In the genomic region with DNA sequence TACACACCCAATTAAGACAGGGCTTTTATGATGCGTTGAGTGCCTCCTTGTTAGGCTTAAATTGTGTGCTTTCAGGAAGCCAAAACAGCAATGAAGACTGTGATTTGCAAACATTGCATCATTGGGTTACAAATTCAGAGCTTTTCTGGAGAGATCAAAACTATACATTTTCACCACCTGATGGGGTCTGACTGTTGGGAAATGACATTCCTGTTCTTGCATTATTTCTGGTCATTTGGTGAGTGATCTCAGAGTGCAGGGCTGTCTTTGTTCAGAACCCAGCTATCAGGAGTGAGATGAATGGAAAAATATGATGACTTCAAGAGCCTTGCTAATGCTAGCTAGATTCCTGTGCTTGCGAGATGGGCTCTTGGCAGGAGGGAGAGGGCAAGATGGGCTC, we compare ENCODE assay signal across 22 cellular contexts. TPM values are rescaled to one million over a fixed set of nuclear protein-coding genes. Genes with fewer than 3 reads are reported as not detected.
DNase-seq lines count a peak whose midpoint lies in the region; ATAC-seq and TF ChIP-seq lines count a peak whose summit lies in the region.
"Had no signal": no experiment of that assay in that cellular context is flagged by ENCODE, and none has a peak within 500 bp of the region (broad histone marks: within the 10 kb centered on the region; RNA-seq: fewer than 3 reads in every experiment).

No MANE protein-coding gene starts in this region.

- CTCF ChIA-PET in IMR-90 (lab: Yijun Ruan, JAX): no interaction called here

- H4K91ac ChIP-seq in IMR-90 (ENCODE audit: insufficient read depth, low read depth, low read length) (peak overlapping the region; percentile 86), mesenchymal stem cell (ENCODE audit: low read length) (no peak overlapping the region)

- no peak overlapping the region for H2AK9ac ChIP-seq in IMR-90 (replicated peaks; ENCODE audit: low read depth, low read length, poor library complexity)

- no peak overlapping the region for H3K56ac ChIP-seq in IMR-90 (ENCODE audit: extremely low read depth, insufficient read depth, low read length)

- H3K9ac ChIP-seq in IMR-90 (ENCODE audit: low read depth, low read length) (0 out of 2 replicates have a peak overlapping the region, but pooled peaks have one; percentile 18), mesenchymal stem cell (ENCODE audit: low read length) (no peak overlapping the region)
- H3K9ac ChIP-seq: BLaER1 treated with 17β-estradiol and CSF1 and Interleukin-3, amounts not matched to agents 10 nM and 100 nM had no signal

- WGBS in IMR-90 (ENCODE audit: extremely low coverage in 2 of 2, insufficient read length in 1 of 2), 2 experiments: 100% methylated on average over 1 of the region's 2 CpGs; no CpG with 5 or more reads in 1 of the 2 experiments
- 100% methylated on average over 2 of the region's 2 CpGs for WGBS in mesenchymal stem cell

- H3K18ac ChIP-seq in IMR-90 (ENCODE audit: low read depth, low read length) (peak overlapping the region; percentile 27), mesenchymal stem cell (ENCODE audit: low read depth in 1 of 2, low read length in 2 of 2) (peak overlapping the region; percentile 6 to 72)

- peaks cover 26 to 75% of the 10 kb centered on the region in 2 experiments for H3K79me1 ChIP-seq in IMR-90 (ENCODE audit: low read depth in 1 of 2, low read length in 2 of 2)
- peaks cover 25% of the 10 kb centered on the region for H3K79me1 ChIP-seq in mesenchymal stem cell (replicated peaks; ENCODE audit: low read length, poor library complexity, severe bottlenecking)

- H4K5ac ChIP-seq in IMR-90 (ENCODE audit: low read depth, low read length): peak overlapping the region; percentile 75

- H3K4me3 ChIP-seq in IMR-90 (ENCODE audit: insufficient read depth, low read depth, low read length) (no peak overlapping the region), mesenchymal stem cell (ENCODE audit: insufficient read depth in 1 of 2, low read depth in 1 of 2, low read length in 2 of 2) (no peak overlapping the region), mucosa of descending colon (no peak overlapping the region)
- H3K4me3 ChIP-seq: BLaER1 treated with 17β-estradiol and CSF1 and Interleukin-3, amounts not matched to agents 10 nM and 100 nM; SJCRH30 had no signal

- peaks cover 43% of the 10 kb centered on the region for H3K4me1 ChIP-seq in IMR-90 (ENCODE audit: control insufficient read depth, insufficient read depth, low read length)
- peaks cover 21% of the 10 kb centered on the region for H3K4me1 ChIP-seq in mesenchymal stem cell (ENCODE audit: control insufficient read depth, insufficient read depth, low read depth, low read length)
- no peaks in the 10 kb centered on the region for H3K4me1 ChIP-seq in mucosa of descending colon (ENCODE audit: low read depth)
- H3K4me1 ChIP-seq: SJCRH30 had no signal

- ATAC-seq in IMR-90 (ENCODE audit: low read depth): no peak
- ATAC-seq in HG03469 (IDR thresholded peaks at IDR 0.05; ENCODE audit: unreplicated experiment): no peak
- no peak for ATAC-seq in mucosa of descending colon
- ATAC-seq: CD8-positive, alpha-beta T cell; Panc1 had no signal

- no peak for TF ChIP-seq RAD21 in IMR-90 (IDR thresholded peaks at IDR 0.05; ENCODE audit: low read length)

- H2BK5ac ChIP-seq in IMR-90 (ENCODE audit: low read depth, low read length, poor library complexity, severe bottlenecking) (peak overlapping the region; percentile 60), mesenchymal stem cell (ENCODE audit: low read depth, low read length, poor library complexity, severe bottlenecking) (no peak overlapping the region)

- TF ChIP-seq POLR2A in IMR-90 (IDR thresholded peaks at IDR 0.05; ENCODE audit: low read depth, low read length): no peak

- H3K23ac ChIP-seq in IMR-90 (ENCODE audit: low read depth, low read length) (peak overlapping the region; percentile 76), mesenchymal stem cell (ENCODE audit: low read length in 2 of 2) (no peak overlapping the region)

- H2AFZ ChIP-seq in IMR-90 (replicated peaks; ENCODE audit: low read length, poor library complexity): no peak overlapping the region
- H2AFZ ChIP-seq in mesenchymal stem cell (ENCODE audit: low read depth, low read length): no peak overlapping the region

- H2BK12ac ChIP-seq in mesenchymal stem cell (ENCODE audit: low read length in 2 of 2): peak overlapping the region in 1 of 2 experiments; percentile 95

- H2AK5ac ChIP-seq in IMR-90 (ENCODE audit: low read depth, low read length): peak overlapping the region; percentile 97
- peak overlapping the region; percentile 7 for H2AK5ac ChIP-seq in mesenchymal stem cell (ENCODE audit: low read length, severe bottlenecking)

- H4K20me1 ChIP-seq in IMR-90 (ENCODE audit: insufficient read depth, low read length): peaks cover 19% of the 10 kb centered on the region

- in situ Hi-C loops in IMR-90 (cut with MboI; ENCODE audit: low sequenced_read_pairs): no loop called here

- intact Hi-C loops in IMR-90 (cut with micrococcal nuclease): loop anchor here (5.0 kb wide), 1 partner anchor 279 kb away; no protein-coding TSS in a partner anchor
- intact Hi-C loops in mucosa of descending colon (cut with DNase I, micrococcal nuclease): no loop called here

- peak overlapping the region; percentile 82; the same call in 2 of the 3 replicates for H2BK15ac ChIP-seq in IMR-90 (ENCODE audit: low read depth, low read length)
- H2BK15ac ChIP-seq in mesenchymal stem cell (ENCODE audit: low read depth, poor library complexity, severe bottlenecking): no peak overlapping the region

- H2BK120ac ChIP-seq in IMR-90 (ENCODE audit: low read depth, low read length) (peak overlapping the region; percentile 86), mesenchymal stem cell (ENCODE audit: low read depth, low read length) (no peak overlapping the region)

- no peaks in the 10 kb centered on the region for H3K27me3 ChIP-seq in IMR-90 (ENCODE audit: control insufficient read depth, insufficient read depth, low read length)
- H3K27me3 ChIP-seq in mesenchymal stem cell (ENCODE audit: control insufficient read depth in 1 of 2, insufficient read depth in 1 of 2, low read length in 2 of 2): no peaks in the 10 kb centered on the region
- H3K27me3 ChIP-seq: BLaER1 treated with 17β-estradiol and CSF1 and Interleukin-3, amounts not matched to agents 10 nM and 100 nM; SJCRH30 had no signal

- H3K9me3 ChIP-seq in IMR-90 (ENCODE audit: control insufficient read depth, insufficient read depth, low read length) (no peaks in the 10 kb centered on the region), mesenchymal stem cell (ENCODE audit: control insufficient read depth, low read length) (no peaks in the 10 kb centered on the region), mucosa of descending colon (no peaks in the 10 kb centered on the region)
- H3K9me3 ChIP-seq: SJCRH30 had no signal

- DNase-seq in DMS53 (lab: John Stamatoyannopoulos, UW): peak; percentile 70
- peak; percentile 52 for DNase-seq in IMR-90
- DNase-seq in dedifferentiated amniotic fluid mesenchymal stem cell (ENCODE audit: extremely low spot score): peak; percentile 48
- no peak for DNase-seq in mesenchymal stem cell
- DNase-seq in activated CD4-positive, CD25-positive, alpha-beta regulatory T cell treated with anti-CD3 and anti-CD28 coated beads, Interleukin-2, amount 50 U/mL, for 72 hours: no peak
- no peak for DNase-seq in mucosa of descending colon
- DNase-seq: Calu3; CD8-positive, alpha-beta T cell; HFFc6; Karpas-422; MM.1S; NCI-H1092 treated with DMSO at 0.1 percent for 48 hours; NCI-H146; NCI-H2081 treated with DMSO at 0.1 percent for 48 hours; NCI-H446 treated with DMSO at 0.1 percent for 48 hours; NCI-H69; SJCRH30 had no signal

- H3K4ac ChIP-seq in IMR-90 (ENCODE audit: low read depth, low read length): peak overlapping the region; percentile 85
- peak overlapping the region in 1 of 2 experiments; percentile 69 for H3K4ac ChIP-seq in mesenchymal stem cell (ENCODE audit: low read depth in 1 of 2, low read length in 2 of 2)

- H3K9me1 ChIP-seq in IMR-90 (ENCODE audit: insufficient read depth, low read length): peaks cover 40% of the 10 kb centered on the region

- H3K4me2 ChIP-seq in IMR-90 (ENCODE audit: low read depth, low read length): no peak overlapping the region; the same call in 1 of the 2 replicates
- no peak overlapping the region for H3K4me2 ChIP-seq in mesenchymal stem cell (ENCODE audit: low read length, poor library complexity, severe bottlenecking)

- POLR2A ChIA-PET in IMR-90 (lab: Charles Lee; ENCODE audit: unreplicated experiment): no interaction called here

- H3K14ac ChIP-seq in IMR-90 (replicated peaks; ENCODE audit: low read depth, low read length) (peak overlapping the region; percentile 81), mesenchymal stem cell (ENCODE audit: low read length in 2 of 2) (peak overlapping the region in 1 of 2 experiments; percentile 86)

- dilution Hi-C loops in IMR-90 (cut with HindIII; ENCODE audit: low sequenced_read_pairs, unreplicated experiment): no loop called here

- H3K36me3 ChIP-seq in IMR-90 (ENCODE audit: control insufficient read depth, insufficient read depth, low read length): no peaks in the 10 kb centered on the region
- H3K36me3 ChIP-seq in mesenchymal stem cell (ENCODE audit: control insufficient read depth in 1 of 2, insufficient read depth in 2 of 2, low read depth in 1 of 2, low read length in 2 of 2): no peaks in the 10 kb centered on the region
- H3K36me3 ChIP-seq in mucosa of descending colon (ENCODE audit: low read depth): no peaks in the 10 kb centered on the region
- H3K36me3 ChIP-seq: SJCRH30 had no signal

- BruUV-seq in IMR-90 (replicated peaks; lab: Mats Ljungman, UMichigan): no TSS peak

- H4K8ac ChIP-seq in IMR-90 (ENCODE audit: low read depth in 2 of 2, low read length in 2 of 2) (peak overlapping the region in 1 of 2 experiments; percentile 59; a peak in 2 of 4 replicates), mesenchymal stem cell (ENCODE audit: low read length) (no peak overlapping the region)

- H2BK20ac ChIP-seq in IMR-90 (ENCODE audit: low read depth, low read length): peak overlapping the region; percentile 91

- no peak for TF ChIP-seq CTCF in IMR-90 (conservative IDR thresholded peaks at IDR 0.05; ENCODE audit: low read depth, low read length)
- no peak for TF ChIP-seq CTCF in mucosa of descending colon (IDR thresholded peaks at IDR 0.05)

- H3K27ac ChIP-seq in IMR-90 (ENCODE audit: insufficient read depth, low read length) (peak overlapping the region; percentile 65), mesenchymal stem cell (ENCODE audit: low read length, poor library complexity, severe bottlenecking) (no peak overlapping the region)
- H3K27ac ChIP-seq: BLaER1 treated with 17β-estradiol and CSF1 and Interleukin-3, amounts not matched to agents 10 nM and 100 nM; HL-60; SJCRH30 had no signal

TF ChIP-seq in IMR-90, 13 proteins besides CTCF, POLR2A, EP300 and RAD21 (continues in another document):
- TF ChIP-seq MXI1 (IDR thresholded peaks at IDR 0.05; ENCODE audit: borderline replicate concordance, low read depth, low read length): no peak
- no peak for TF ChIP-seq CHD1 (IDR thresholded peaks at IDR 0.05; ENCODE audit: low read depth, low read length)

RNA-seq across cellular contexts. Expression of gene SH3RF3, which starts 39.1 kb away (rescaled TPM):
- total RNA-seq in IMR-90 (2012; rRNA removed) (3.4 and 3.9 TPM in 2 replicates), mucosa of descending colon (1 to 10 TPM; 1.9 to 3.7 (median 3.0) TPM)
- 5.3 and 5.7 TPM in 2 replicates for polyA plus RNA-seq in IMR-90 (2012; rRNA removed)
- polyA plus RNA-seq in IMR-90 (2012; cell fraction: cytosol; rRNA removed): 2.9 and 5.9 TPM in 2 replicates
- 10.7 and 11.0 TPM in 2 replicates for polyA plus RNA-seq in IMR-90 (2012; cell fraction: nucleus; rRNA removed; ENCODE audit: low replicate concordance)
- polyA plus RNA-seq in mesenchymal stem cell (2013, experiment 1 of 2): 23.7 TPM
- 23.0 TPM for polyA plus RNA-seq in mesenchymal stem cell (2013, experiment 2 of 2)
- polyA plus RNA-seq: IgD-negative memory B cell had no signal

Comparison
In these comparisons a context has a peak if more than half of its experiments do, and no peak if none do; other contexts are left out.
1. DNase-seq: peak in DMS53 (single experiment), IMR-90 (single experiment) and dedifferentiated amniotic fluid mesenchymal stem cell (single experiment); none in mesenchymal stem cell (single experiment), activated CD4-positive, CD25-positive, alpha-beta regulatory T cell treated with anti-CD3 and anti-CD28 coated beads, Interleukin-2, amount 50 U/mL, for 72 hours (single experiment) and mucosa of descending colon (0 of 3).